27 cellular contexts compared by ENCODE assay signal in the genomic region with DNA sequence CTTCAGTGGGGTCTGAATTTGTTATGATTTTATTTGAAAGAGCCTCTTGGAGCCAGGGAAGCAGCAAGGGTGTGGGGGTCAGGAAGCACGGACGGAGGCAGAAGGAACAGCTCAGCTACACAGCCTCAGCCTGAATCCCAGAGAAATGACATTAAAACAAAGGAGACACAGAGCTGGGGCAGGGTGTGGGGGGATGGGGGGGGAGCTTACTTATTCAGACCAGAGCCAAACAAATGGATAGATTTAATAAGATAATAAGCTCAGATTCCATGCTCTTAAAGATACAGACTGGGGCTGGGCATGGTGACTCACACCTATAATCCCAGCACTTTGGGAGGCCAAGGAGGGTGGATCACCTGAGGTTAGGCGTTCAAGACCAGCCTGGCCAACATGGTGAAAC.
"Had no signal": no experiment of that assay in that cellular context is flagged by ENCODE, and none has a peak within 500 bp of the region (broad histone marks: within the 10 kb centered on the region; RNA-seq: fewer than 3 reads in every experiment).

No MANE protein-coding gene starts in this region.

- H3K9me3 Mint-ChIP-seq: activated CD4-positive, alpha-beta memory T cell treated with anti-CD3 and anti-CD28 coated beads, Interleukin-2, amount 10 ng/mL, durations not matched to agents 7 days and 5 days; activated naive CD4-positive, alpha-beta T cell treated with anti-CD3 and anti-CD28 coated beads, Interleukin-2, amount 10 ng/mL, durations not matched to agents 7 days and 5 days; activated naive CD8-positive, alpha-beta T cell treated with anti-CD3 and anti-CD28 coated beads for 36 hours; activated T-helper 2 cell treated with anti-CD3 and anti-CD28 coated beads, Interferon-gamma antibody, Interleukin-2, Interleukin-4, amounts not matched to agents 10 μg/mL and 5 μg/mL and 100 μg/mL, durations not matched to agents 14 hours and 24 hours and 36 hours; T-helper 1 cell treated with Interleukin-12 subunit alpha and Interleukin-12 subunit beta and Interleukin-4 antibody, amounts not matched to agents 30 μg/mL and 1 μg/mL, for 36 hours had no signal

- H3K4me3 Mint-ChIP-seq: activated CD4-positive, alpha-beta memory T cell treated with anti-CD3 and anti-CD28 coated beads, Interleukin-2, amount 10 ng/mL, durations not matched to agents 7 days and 5 days; activated CD4-positive, alpha-beta T cell treated with anti-CD3 and anti-CD28 coated beads for 36 hours; activated naive CD4-positive, alpha-beta T cell treated with anti-CD3 and anti-CD28 coated beads, Interleukin-2, amount 10 ng/mL, durations not matched to agents 7 days and 5 days; activated naive CD8-positive, alpha-beta T cell treated with anti-CD3 and anti-CD28 coated beads for 36 hours; T-helper 1 cell treated with Interleukin-12 subunit alpha and Interleukin-12 subunit beta and Interleukin-4 antibody, amounts not matched to agents 30 μg/mL and 1 μg/mL, for 36 hours had no signal

- H3K4me1 ChIP-seq: colonic mucosa had no signal

- H3K4me3 ChIP-seq: colonic mucosa had no signal

- H3K27ac ChIP-seq: colonic mucosa had no signal

- H3K27ac Mint-ChIP-seq: activated CD4-positive, alpha-beta memory T cell treated with anti-CD3 and anti-CD28 coated beads, Interleukin-2, amount 10 ng/mL, durations not matched to agents 7 days and 5 days; activated CD4-positive, alpha-beta T cell treated with anti-CD3 and anti-CD28 coated beads for 36 hours; activated naive CD4-positive, alpha-beta T cell treated with anti-CD3 and anti-CD28 coated beads, Interleukin-2, amount 10 ng/mL, durations not matched to agents 7 days and 5 days; activated naive CD8-positive, alpha-beta T cell treated with anti-CD3 and anti-CD28 coated beads for 36 hours; activated T-helper 2 cell treated with anti-CD3 and anti-CD28 coated beads, Interferon-gamma antibody, Interleukin-2, Interleukin-4, amounts not matched to agents 10 μg/mL and 5 μg/mL and 100 μg/mL, durations not matched to agents 14 hours and 24 hours and 36 hours; T-helper 1 cell treated with Interleukin-12 subunit alpha and Interleukin-12 subunit beta and Interleukin-4 antibody, amounts not matched to agents 30 μg/mL and 1 μg/mL, for 36 hours had no signal

- DNase-seq: activated CD4-positive, alpha-beta memory T cell treated with anti-CD3 and anti-CD28 coated beads, Interleukin-2, amount 10 ng/mL, durations not matched to agents 7 days and 5 days; activated CD4-positive, alpha-beta T cell treated with anti-CD3 and anti-CD28 coated beads for 36 hours; activated CD4-positive, alpha-beta T cell treated with anti-CD3 and anti-CD28 coated beads, Interleukin-2, amount 50 U/mL, for 1 hour; activated gamma-delta T cell treated with Interleukin-2 at 50 U/mL for 16 hours; activated naive CD4-positive, alpha-beta T cell treated with anti-CD3 and anti-CD28 coated beads, Interleukin-2, amount 10 ng/mL, durations not matched to agents 7 days and 5 days; activated naive CD8-positive, alpha-beta T cell treated with anti-CD3 and anti-CD28 coated beads for 36 hours; activated T-cell treated with anti-CD3 and anti-CD28 coated beads for 4 hours; activated T-cell treated with anti-CD3 and anti-CD28 coated beads, Interleukin-2, amount 50 U/mL, for 48 hours; cerebellar nuclear complex; colonic mucosa; Karpas-422; NCI-H1092; NCI-H1417; NCI-H1930; NCI-H2171; NCI-H2227 treated with DMSO at 0.1 percent for 48 hours; NCI-H446 treated with DMSO at 0.1 percent for 48 hours; NCI-H524 treated with DMSO at 0.1 percent for 48 hours; NCI-H748 treated with DMSO at 0.1 percent for 48 hours; OCI-M1; RPMI8226; T1000 had no signal

- H3K36me3 ChIP-seq: colonic mucosa had no signal

- H3K36me3 Mint-ChIP-seq: activated naive CD4-positive, alpha-beta T cell treated with anti-CD3 and anti-CD28 coated beads, Interleukin-2, amount 10 ng/mL, durations not matched to agents 7 days and 5 days; activated naive CD8-positive, alpha-beta T cell treated with anti-CD3 and anti-CD28 coated beads for 36 hours had no signal

- H3K9me3 ChIP-seq: colonic mucosa had no signal

- ATAC-seq: activated CD4-positive, alpha-beta T cell treated with anti-CD3 and anti-CD28 coated beads for 36 hours; Panc1; Right ventricle myocardium inferior had no signal

- H3K27me3 Mint-ChIP-seq: activated CD4-positive, alpha-beta memory T cell treated with anti-CD3 and anti-CD28 coated beads, Interleukin-2, amount 10 ng/mL, durations not matched to agents 7 days and 5 days; activated CD4-positive, alpha-beta T cell treated with anti-CD3 and anti-CD28 coated beads for 36 hours; activated naive CD8-positive, alpha-beta T cell treated with anti-CD3 and anti-CD28 coated beads for 36 hours had no signal

- FAIRE-seq: TTC549 had no signal

- H3K4me1 Mint-ChIP-seq: activated CD4-positive, alpha-beta memory T cell treated with anti-CD3 and anti-CD28 coated beads, Interleukin-2, amount 10 ng/mL, durations not matched to agents 7 days and 5 days; activated CD4-positive, alpha-beta T cell treated with anti-CD3 and anti-CD28 coated beads for 36 hours; activated naive CD4-positive, alpha-beta T cell treated with anti-CD3 and anti-CD28 coated beads, Interleukin-2, amount 10 ng/mL, durations not matched to agents 7 days and 5 days; activated naive CD8-positive, alpha-beta T cell treated with anti-CD3 and anti-CD28 coated beads for 36 hours had no signal

- H3K27me3 ChIP-seq: colonic mucosa had no signal
